In the genomic region with DNA sequence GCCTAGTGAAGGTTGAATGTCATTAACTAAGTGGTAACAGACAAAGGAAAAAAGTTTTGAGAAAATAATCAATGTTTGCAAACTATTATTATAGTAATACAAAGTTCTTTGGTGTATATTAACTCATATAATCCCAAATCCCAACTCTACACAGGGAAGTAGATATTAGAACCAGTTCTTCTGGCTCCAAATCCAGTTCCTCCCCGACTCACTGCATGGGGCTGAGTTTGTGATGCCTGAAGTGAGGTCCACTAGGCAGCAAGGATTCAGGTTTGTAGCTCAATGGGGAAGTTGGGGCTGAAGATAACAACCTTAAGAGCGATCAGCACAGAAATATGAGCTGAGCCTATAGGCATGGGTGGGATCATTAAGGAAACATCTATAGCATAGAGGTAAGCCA, we compare ENCODE assay signal across 19 cellular contexts. TPM values are rescaled to one million over a fixed set of nuclear protein-coding genes. Genes with fewer than 3 reads are reported as not detected.
DNase-seq lines count a peak whose midpoint lies in the region; ATAC-seq and TF ChIP-seq lines count a peak whose summit lies in the region.
"Had no signal": no experiment of that assay in that cellular context is flagged by ENCODE, and none has a peak within 500 bp of the region (broad histone marks: within the 10 kb centered on the region; RNA-seq: fewer than 3 reads in every experiment).

No MANE protein-coding gene starts in this region.

- H3K4ac ChIP-seq in IMR-90 (ENCODE audit: low read depth, low read length) = peak overlapping the region; percentile 70

- H3K18ac ChIP-seq in IMR-90 (ENCODE audit: low read depth, low read length) = peak overlapping the region; percentile 80; the same call in 1 of the 2 replicates

- no peaks in the 10 kb centered on the region for H3K4me1 Mint-ChIP-seq in endothelial cell (ENCODE audit: unreplicated experiment)
- peaks cover 4% of the 10 kb centered on the region for H3K4me1 Mint-ChIP-seq in activated CD8-positive, alpha-beta T cell treated with anti-CD3 and anti-CD28 coated beads for 36 hours (ENCODE audit: low read depth)

- H3K36me3 Mint-ChIP-seq in endothelial cell (ENCODE audit: low read depth, unreplicated experiment) = peaks cover 12% of the 10 kb centered on the region
- peaks cover 22% of the 10 kb centered on the region for H3K36me3 Mint-ChIP-seq in activated CD8-positive, alpha-beta T cell treated with anti-CD3 and anti-CD28 coated beads for 36 hours (ENCODE audit: low read depth)

- no peak overlapping the region for H4K91ac ChIP-seq in IMR-90 (ENCODE audit: insufficient read depth, low read depth, low read length)

- H3K56ac ChIP-seq in IMR-90 (ENCODE audit: extremely low read depth, insufficient read depth, low read length) = no peak overlapping the region

- H3K27ac Mint-ChIP-seq in endothelial cell (ENCODE audit: unreplicated experiment) = peak overlapping the region; percentile 42
- H3K27ac Mint-ChIP-seq in activated CD8-positive, alpha-beta T cell treated with anti-CD3 and anti-CD28 coated beads for 36 hours = no peak overlapping the region
- H3K27ac Mint-ChIP-seq: B cell, CD14-positive monocyte had no signal

- dilution Hi-C loops in IMR-90 (cut with HindIII; ENCODE audit: low sequenced_read_pairs, unreplicated experiment) = no loop called here

- no peak overlapping the region; the same call in 1 of the 2 replicates for H4K5ac ChIP-seq in IMR-90 (ENCODE audit: low read depth, low read length)

- H2BK20ac ChIP-seq in IMR-90 (ENCODE audit: low read depth, low read length) = no peak overlapping the region; the same call in 1 of the 2 replicates

- H2BK5ac ChIP-seq in IMR-90 (ENCODE audit: low read depth, low read length, poor library complexity, severe bottlenecking) = peak overlapping the region; percentile 91

- no peaks in the 10 kb centered on the region for H3K9me3 ChIP-seq in IMR-90 (ENCODE audit: control insufficient read depth, insufficient read depth, low read length)

- in situ Hi-C loops in IMR-90 (cut with MboI; ENCODE audit: low sequenced_read_pairs) = no loop called here

- H2BK120ac ChIP-seq in IMR-90 (ENCODE audit: low read depth, low read length) = peak overlapping the region; percentile 69

- H3K27me3 ChIP-seq in ACC112 (ENCODE audit: insufficient read depth, low read length) = no peaks in the 10 kb centered on the region
- no peaks in the 10 kb centered on the region for H3K27me3 ChIP-seq in IMR-90 (ENCODE audit: control insufficient read depth, insufficient read depth, low read length)
- H3K27me3 ChIP-seq in foreskin keratinocyte = no peaks in the 10 kb centered on the region

- H3K79me1 ChIP-seq in IMR-90 (ENCODE audit: low read depth in 1 of 2, low read length in 2 of 2) = peaks cover 0 to 22% of the 10 kb centered on the region in 2 experiments; a peak in 3 of 4 replicates

- H2AK5ac ChIP-seq in IMR-90 (ENCODE audit: low read depth, low read length) = peak overlapping the region; percentile 74

- peaks cover 11% of the 10 kb centered on the region for H3K9me1 ChIP-seq in IMR-90 (ENCODE audit: insufficient read depth, low read length)

- H3K4me3 Mint-ChIP-seq in endothelial cell (ENCODE audit: unreplicated experiment) = no peak overlapping the region
- no peak overlapping the region for H3K4me3 Mint-ChIP-seq in activated CD8-positive, alpha-beta T cell treated with anti-CD3 and anti-CD28 coated beads for 36 hours
- H3K4me3 Mint-ChIP-seq: B cell, CD14-positive monocyte had no signal

- H3K36me3 ChIP-seq in ACC112 (ENCODE audit: insufficient read depth, low read length) = peaks cover 21% of the 10 kb centered on the region
- peaks cover 25% of the 10 kb centered on the region for H3K36me3 ChIP-seq in IMR-90 (ENCODE audit: control insufficient read depth, insufficient read depth, low read length)

- no peak for TF ChIP-seq POLR2A in IMR-90 (IDR thresholded peaks at IDR 0.05; ENCODE audit: low read depth, low read length)

- H3K4me2 ChIP-seq in IMR-90 (ENCODE audit: low read depth, low read length) = peak overlapping the region; percentile 71; the same call in 1 of the 2 replicates

- peak overlapping the region; percentile 76 for H3K23ac ChIP-seq in IMR-90 (ENCODE audit: low read depth, low read length)

- H3K14ac ChIP-seq in IMR-90 (replicated peaks; ENCODE audit: low read depth, low read length) = peak overlapping the region; percentile 90

- TF ChIP-seq CTCF in IMR-90 (conservative IDR thresholded peaks at IDR 0.05; ENCODE audit: low read depth, low read length) (no peak), endothelial cell (IDR thresholded peaks at IDR 0.05; ENCODE audit: unreplicated experiment) (no peak), foreskin keratinocyte (conservative IDR thresholded peaks at IDR 0.05) (no peak)
- TF ChIP-seq CTCF in activated CD8-positive, alpha-beta T cell treated with anti-CD3 and anti-CD28 coated beads for 36 hours (IDR thresholded peaks at IDR 0.05) = no peak

- ATAC-seq in IMR-90 (ENCODE audit: low read depth) (peak; percentile 18), foreskin keratinocyte (peak; percentile 20), GM21381 (IDR thresholded peaks at IDR 0.05; ENCODE audit: unreplicated experiment) (no peak), HG03469 (IDR thresholded peaks at IDR 0.05; ENCODE audit: unreplicated experiment) (no peak)
- ATAC-seq in activated CD8-positive, alpha-beta T cell treated with anti-CD3 and anti-CD28 coated beads for 36 hours = no peak

- H2AFZ ChIP-seq in ACC112 (ENCODE audit: low read length, unreplicated experiment) (no peak overlapping the region), IMR-90 (replicated peaks; ENCODE audit: low read length, poor library complexity) (no peak overlapping the region)

- intact Hi-C loops in IMR-90 (cut with micrococcal nuclease) = no loop called here
- intact Hi-C loops in activated CD8-positive, alpha-beta T cell treated with anti-CD3 and anti-CD28 coated beads for 36 hours (cut with micrococcal nuclease) = no loop called here

- peak overlapping the region in 1 of 2 experiments; percentile 57; a peak in 2 of 4 replicates for H4K8ac ChIP-seq in IMR-90 (ENCODE audit: low read depth in 2 of 2, low read length in 2 of 2)

- peak overlapping the region; percentile 43 for H2AK9ac ChIP-seq in IMR-90 (replicated peaks; ENCODE audit: low read depth, low read length, poor library complexity)

- H2BK15ac ChIP-seq in IMR-90 (ENCODE audit: low read depth, low read length) = 0 out of 3 replicates have a peak overlapping the region, but pooled peaks have one; percentile 19

- CTCF ChIA-PET in IMR-90 (lab: Yijun Ruan, JAX) = no interaction called here
- CTCF ChIA-PET in activated CD8-positive, alpha-beta T cell treated with anti-CD3 and anti-CD28 coated beads for 36 hours (lab: Charles Lee) = no interaction called here

- no peaks in the 10 kb centered on the region for H3K79me2 ChIP-seq in ACC112 (ENCODE audit: control insufficient read depth, insufficient read depth, low read length, unreplicated experiment)

- 100% methylated on average over 1 of the region's 2 CpGs; no CpG with 5 or more reads in 1 of the 2 experiments for WGBS in IMR-90 (ENCODE audit: extremely low coverage in 2 of 2, insufficient read length in 1 of 2), 2 experiments

- BruUV-seq in IMR-90 (replicated peaks; lab: Mats Ljungman, UMichigan) = no TSS peak

- DNase-seq in IMR-90 (no peak), endothelial cell (ENCODE audit: low spot score) (no peak), foreskin keratinocyte (no peak)
- no peak for DNase-seq in activated CD8-positive, alpha-beta T cell treated with anti-CD3 and anti-CD28 coated beads for 36 hours
- DNase-seq in activated CD8-positive, alpha-beta memory T cell treated with anti-CD3 and anti-CD28 coated beads, Interleukin-2, amount 50 U/mL, for 4 hours = no peak
- DNase-seq: DMS53, GF-D8, Kasumi-1, NCI-H1048, NCI-H1417 treated with DMSO at 0.1 percent for 48 hours, NCI-H187 treated with DMSO at 0.1 percent for 48 hours, NCI-H510A, NCI-H748 treated with DMSO at 0.1 percent for 48 hours, SIG-M5 had no signal

- no peak overlapping the region for H3K9ac ChIP-seq in IMR-90 (ENCODE audit: low read depth, low read length)

- H3K9me3 Mint-ChIP-seq in endothelial cell (ENCODE audit: unreplicated experiment) = no peaks in the 10 kb centered on the region
- no peaks in the 10 kb centered on the region for H3K9me3 Mint-ChIP-seq in activated CD8-positive, alpha-beta T cell treated with anti-CD3 and anti-CD28 coated beads for 36 hours
- H3K9me3 Mint-ChIP-seq: CD14-positive monocyte had no signal

- POLR2A ChIA-PET in IMR-90 (lab: Charles Lee; ENCODE audit: unreplicated experiment) = no interaction called here
- POLR2A ChIA-PET in activated CD8-positive, alpha-beta T cell treated with anti-CD3 and anti-CD28 coated beads for 36 hours (lab: Charles Lee) = no interaction called here

- H3K27ac ChIP-seq in ACC112 (ENCODE audit: low read depth, low read length) (peak overlapping the region; percentile 84), IMR-90 (ENCODE audit: insufficient read depth, low read length) (peak overlapping the region; percentile 39; the same call in 1 of the 2 replicates), foreskin keratinocyte (peak overlapping the region; percentile 22)

- H4K20me1 ChIP-seq in IMR-90 (ENCODE audit: insufficient read depth, low read length) = no peaks in the 10 kb centered on the region

- H3K27me3 Mint-ChIP-seq in endothelial cell (ENCODE audit: unreplicated experiment) = no peaks in the 10 kb centered on the region
- H3K27me3 Mint-ChIP-seq in activated CD8-positive, alpha-beta T cell treated with anti-CD3 and anti-CD28 coated beads for 36 hours = no peaks in the 10 kb centered on the region
- H3K27me3 Mint-ChIP-seq: B cell had no signal

- no peak for TF ChIP-seq RAD21 in IMR-90 (IDR thresholded peaks at IDR 0.05; ENCODE audit: low read length)

- H3K4me3 ChIP-seq in ACC112 (ENCODE audit: low read depth, low read length) (no peak overlapping the region), IMR-90 (ENCODE audit: insufficient read depth, low read depth, low read length) (no peak overlapping the region)

- H3K4me1 ChIP-seq in ACC112 (ENCODE audit: control insufficient read depth, insufficient read depth, low read length, unreplicated experiment) (peaks cover 14% of the 10 kb centered on the region), IMR-90 (ENCODE audit: control insufficient read depth, insufficient read depth, low read length) (peaks cover 2% of the 10 kb centered on the region), foreskin keratinocyte (peaks cover 8% of the 10 kb centered on the region)

RNA-seq across cellular contexts. Expression of a gene that starts 5.6 kb away (rescaled TPM):
- total RNA-seq in IMR-90 (2012; rRNA removed) (11.4 and 11.7 TPM in 2 replicates), endothelial cell (ENCODE audit: unreplicated experiment) (49.5 TPM), foreskin keratinocyte (12.3 TPM in 2 replicates)
- polyA plus RNA-seq in IMR-90 (2012; rRNA removed) (12.1 and 15.2 TPM in 2 replicates), foreskin keratinocyte (2.9 TPM in 2 replicates)
- polyA plus RNA-seq in IMR-90 (2012; cell fraction: cytosol; rRNA removed) = 5.6 and 7.1 TPM in 2 replicates
- 7.5 and 21.0 TPM in 2 replicates for polyA plus RNA-seq in IMR-90 (2012; cell fraction: nucleus; rRNA removed; ENCODE audit: low replicate concordance)
- total RNA-seq in activated CD8-positive, alpha-beta T cell treated with anti-CD3 and anti-CD28 coated beads for 36 hours = 10 to 100 TPM; 35.4 to 43.1 TPM

RNA-seq across cellular contexts. Expression of a gene that starts 28.4 kb away (rescaled TPM):
- total RNA-seq in IMR-90 (2012; rRNA removed) (26.7 and 32.2 TPM in 2 replicates), endothelial cell (ENCODE audit: unreplicated experiment) (35.5 TPM), foreskin keratinocyte (29.6 and 30.5 TPM in 2 replicates)
- polyA plus RNA-seq in IMR-90 (2012; rRNA removed) (11.2 and 12.5 TPM in 2 replicates), foreskin keratinocyte (13.0 and 14.9 TPM in 2 replicates)
- polyA plus RNA-seq in IMR-90 (2012; cell fraction: cytosol; rRNA removed) = 1.4 and 1.9 TPM in 2 replicates
- polyA plus RNA-seq in IMR-90 (2012; cell fraction: nucleus; rRNA removed; ENCODE audit: low replicate concordance) = 3.3 and 28.4 TPM in 2 replicates
- 10 to 100 TPM; 33.1 to 34.5 TPM for total RNA-seq in activated CD8-positive, alpha-beta T cell treated with anti-CD3 and anti-CD28 coated beads for 36 hours

Comparison
In these comparisons a context has a peak if more than half of its experiments do, and no peak if none do; other contexts are left out.
1. H3K27ac ChIP-seq: peak in every context shown above with its lines; median percentile 84 in ACC112; 39 in IMR-90; 22 in foreskin keratinocyte.
2. ATAC-seq: peak in IMR-90 (single experiment) and foreskin keratinocyte (single experiment); none in activated CD8-positive, alpha-beta T cell treated with anti-CD3 and anti-CD28 coated beads for 36 hours (single experiment), GM21381 (single experiment) and HG03469 (single experiment).